Comparison of ENCODE assay signal across 8 cellular contexts in the genomic region with DNA sequence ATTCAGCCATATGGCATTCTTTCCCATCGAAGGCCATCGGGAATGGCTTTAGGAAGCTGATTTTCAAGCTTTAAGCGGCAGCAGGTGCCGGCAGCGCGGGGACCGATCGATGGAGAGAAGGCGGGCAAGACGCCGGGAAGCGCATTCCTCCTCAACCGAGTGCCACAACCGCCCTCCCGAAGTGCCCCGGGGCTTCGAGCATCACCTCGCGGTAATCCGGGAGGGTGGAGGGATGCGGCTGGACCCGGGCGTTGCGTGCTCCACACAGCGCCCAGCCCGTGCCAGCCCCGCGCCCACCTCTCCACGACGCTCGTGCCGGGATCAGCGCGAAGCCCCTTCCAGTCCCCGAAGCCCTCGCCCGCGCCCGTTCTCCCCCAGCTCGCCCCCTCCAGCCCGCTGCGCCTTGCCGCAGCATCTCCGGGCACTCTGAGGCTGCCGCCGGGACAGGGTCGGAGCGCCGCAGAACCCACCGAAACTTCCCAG. TPM values are rescaled to one million over a fixed set of nuclear protein-coding genes. Genes with fewer than 3 reads are reported as not detected.
DNase-seq lines count a peak whose midpoint lies in the region; ATAC-seq and TF ChIP-seq lines count a peak whose summit lies in the region.

No MANE protein-coding gene starts in this region.

- H3K9ac ChIP-seq in iPS-18a (ENCODE audit: low read length) (peak overlapping the region; percentile 83), smooth muscle cell (ENCODE audit: low read depth) (no peak overlapping the region)

- H3K4me3 ChIP-seq in GM12865 (ENCODE audit: low read depth, low read length) (peak overlapping the region; percentile 20; the same call in 1 of the 2 replicates), ascending aorta (peak overlapping the region; percentile 88 to 93), iPS-18a (ENCODE audit: low read length) (peak overlapping the region; percentile 99), smooth muscle cell (peak overlapping the region; percentile 47)

- H3K9me3 ChIP-seq in ascending aorta (no peaks in the 10 kb centered on the region), iPS-18a (ENCODE audit: control insufficient read depth, low read depth, low read length) (no peaks in the 10 kb centered on the region), smooth muscle cell (replicated peaks; ENCODE audit: low read depth) (peaks cover 6% of the 10 kb centered on the region)

- H2AFZ ChIP-seq in smooth muscle cell (ENCODE audit: low read depth): peak overlapping the region; percentile 72

- peak overlapping the region; percentile 71 to 77 for H3K27ac ChIP-seq in ascending aorta
- H3K27ac ChIP-seq in iPS-18a (ENCODE audit: low read length): peak overlapping the region; percentile 63
- H3K27ac ChIP-seq in smooth muscle cell (ENCODE audit: low read depth): no peak overlapping the region

- intact Hi-C loops in ascending aorta (cut with DNase I): loop anchor here (1.0 kb wide), 1 partner anchor 311 kb away; no protein-coding TSS in a partner anchor

- no peaks in the 10 kb centered on the region for H4K20me1 ChIP-seq in smooth muscle cell (ENCODE audit: low read depth)

- H3K27me3 ChIP-seq in ascending aorta: no peaks in the 10 kb centered on the region
- no peaks in the 10 kb centered on the region for H3K27me3 ChIP-seq in iPS-18a (ENCODE audit: control insufficient read depth, insufficient read depth, low read length)
- H3K27me3 ChIP-seq in smooth muscle cell (ENCODE audit: low read depth): peaks cover 89% of the 10 kb centered on the region

- H3K4me1 ChIP-seq in ascending aorta (no peaks in the 10 kb centered on the region), iPS-18a (ENCODE audit: control insufficient read depth, low read depth, low read length) (peaks cover 37% of the 10 kb centered on the region), smooth muscle cell (ENCODE audit: low read depth) (peaks cover 41% of the 10 kb centered on the region)

- H3K4me2 ChIP-seq in smooth muscle cell: peak overlapping the region; percentile 83

- no peaks in the 10 kb centered on the region for H3F3A ChIP-seq in smooth muscle cell (ENCODE audit: low read depth)

- H3K36me3 ChIP-seq in ascending aorta (no peaks in the 10 kb centered on the region), iPS-18a (ENCODE audit: control insufficient read depth, low read depth, low read length) (no peaks in the 10 kb centered on the region), smooth muscle cell (ENCODE audit: low read depth) (no peaks in the 10 kb centered on the region)

- DNase-seq in GM12865 (ENCODE audit: low read depth): no peak
- DNase-seq in OCI-M1 (lab: John Stamatoyannopoulos, UW): peak; percentile 40
- DNase-seq in ascending aorta (ENCODE audit: low spot score in 2 of 2): peak in 1 of 2 donors; percentile 68
- no peak for DNase-seq in smooth muscle cell (lab: John Stamatoyannopoulos, UW; ENCODE audit: unreplicated experiment)

- WGBS in smooth muscle cell (ENCODE audit: low lambda C conversion rate): 1% methylated on average over 43 of the region's 50 CpGs

- TF ChIP-seq CTCF in GM12865 (IDR thresholded peaks at IDR 0.05; ENCODE audit: insufficient read depth, low read depth, low read length, missing control alignments) (no peak), ascending aorta (IDR thresholded peaks at IDR 0.05) (no peak), smooth muscle cell (IDR thresholded peaks at IDR 0.05; ENCODE audit: borderline replicate concordance, insufficient read depth, poor library complexity, severe bottlenecking) (no peak)

- no peak for ATAC-seq in GM21367 (IDR thresholded peaks at IDR 0.05; ENCODE audit: unreplicated experiment)
- ATAC-seq in GM21825 (IDR thresholded peaks at IDR 0.05; ENCODE audit: unreplicated experiment): no peak
- no peak for ATAC-seq in GM21786 (IDR thresholded peaks at IDR 0.05; ENCODE audit: unreplicated experiment)

- no peaks in the 10 kb centered on the region for H3K79me2 ChIP-seq in smooth muscle cell (ENCODE audit: low read depth)

RNA-seq across cellular contexts. Expression of a gene that starts 3.2 kb away (rescaled TPM):
- total RNA-seq in ascending aorta (5.7 TPM), smooth muscle cell (not detected in 2 replicates)
- 0.10 and 0.14 TPM in 2 replicates for polyA plus RNA-seq in smooth muscle cell

Comparison
In these comparisons a context has a peak if more than half of its experiments do, and no peak if none do; other contexts are left out.
1. H3K4me3 ChIP-seq: peak in every context shown above with its lines; median percentile 99 in iPS-18a; 90 in ascending aorta; 47 in smooth muscle cell; 20 in GM12865.